Comparison of ENCODE assay signal across 18 cellular contexts in genomic region chr14:76997257-76997970, GRCh38. TPM values are rescaled to one million over a fixed set of nuclear protein-coding genes. Genes with fewer than 3 reads are reported as not detected.
DNase-seq lines count a peak whose midpoint lies in the region; ATAC-seq, FAIRE-seq and TF ChIP-seq lines count a peak whose summit lies in the region.
"Had no signal": no experiment of that assay in that cellular context is flagged by ENCODE, and none has a peak within 500 bp of the region (broad histone marks: within the 10 kb centered on the region; RNA-seq: fewer than 3 reads in every experiment).

No MANE protein-coding gene starts in this region.

- intact Hi-C loops in K562 (cut with micrococcal nuclease), result no loop called here

- peaks cover 5% of the 10 kb centered on the region for H3K27me3 Mint-ChIP-seq in IgD-negative memory B cell

- TF ChIP-seq EP300 in K562 (IDR thresholded peaks at IDR 0.05; ENCODE audit: low read length), result no peak

- no peak overlapping the region for H2BK15ac ChIP-seq in mesendoderm (replicated peaks; ENCODE audit: low read depth)

- no peak overlapping the region for H2AK5ac ChIP-seq in mesendoderm (ENCODE audit: low read length)

- H3K4me3 Mint-ChIP-seq in IgD-negative memory B cell, result peak overlapping the region in 2 of 4 donors; percentile 41 to 54
- H3K4me3 Mint-ChIP-seq: memory B cell; T-helper 1 cell treated with Interleukin-12 subunit alpha and Interleukin-12 subunit beta and Interleukin-4 antibody, amounts not matched to agents 30 μg/mL and 1 μg/mL, for 36 hours had no signal

- H4K8ac ChIP-seq in mesendoderm (ENCODE audit: low read depth, low read length), result no peak overlapping the region

- no peaks in the 10 kb centered on the region for H3K36me3 ChIP-seq in BLaER1 treated with 17β-estradiol and CSF1 and Interleukin-3, amounts not matched to agents 10 nM and 100 nM
- H3K36me3 ChIP-seq in K562 (ENCODE audit: control insufficient read depth, insufficient read depth, low read length) (no peaks in the 10 kb centered on the region), mesendoderm (ENCODE audit: control insufficient read depth, insufficient read depth, low read length) (no peaks in the 10 kb centered on the region)
- H3K36me3 ChIP-seq: neutrophil had no signal

- DNase-seq in K562 (ENCODE audit: extremely low read depth in 1 of 4, low spot score in 3 of 4) (no peak), mesendoderm (peak; percentile 79), NAMALWA (ENCODE audit: low spot score) (no peak), omental fat pad (ENCODE audit: low spot score) (no peak)
- DNase-seq in activated naive CD4-positive, alpha-beta T cell (lab: John Stamatoyannopoulos, UW), result no peak
- no peak for DNase-seq in stimulated activated CD4-positive, alpha-beta T cell treated with anti-CD3 and anti-CD28 coated beads, Interleukin-4, amount 100 ng/mL, for 1 hour
- DNase-seq: activated gamma-delta T cell, aorta, MM.1S, NCI-H2029 treated with DMSO at 0.1 percent for 48 hours, right cardiac atrium, testis had no signal

- H3K4me1 ChIP-seq in BLaER1 treated with 17β-estradiol and CSF1 and Interleukin-3, amounts not matched to agents 10 nM and 100 nM, result peaks cover 50 to 77% (median 62%) of the 10 kb centered on the region in 10 experiments
- H3K4me1 ChIP-seq in K562 (replicated peaks in 1 of 2; ENCODE audit: control insufficient read depth in 2 of 2, insufficient read depth in 2 of 2, low read length in 2 of 2) (no peaks in the 10 kb centered on the region; a peak in 1 of 5 replicates), mesendoderm (ENCODE audit: control insufficient read depth, low read depth, low read length) (peaks cover 19% of the 10 kb centered on the region)

- POLR2A ChIA-PET in K562 (lab: Yijun Ruan, JAX), result interaction anchor here (0.6 kb wide), 1 partner anchor 44 kb away, joined by 3 read pairs; no protein-coding TSS in a partner anchor

- H3K36me3 Mint-ChIP-seq in IgD-negative memory B cell, result peaks cover 2% of the 10 kb centered on the region
- H3K36me3 Mint-ChIP-seq: memory B cell had no signal

- TF ChIP-seq RAD21 in K562 (CRISPR knock-in tag; conservative IDR thresholded peaks at IDR 0.05 in 1 of 2, IDR thresholded peaks at IDR 0.05 in 1 of 2), result no peak

- H3K79me1 ChIP-seq in mesendoderm (ENCODE audit: low read length), result no peaks in the 10 kb centered on the region

- no peak overlapping the region for H3K4ac ChIP-seq in mesendoderm (ENCODE audit: low read depth, low read length)

- no peaks in the 10 kb centered on the region for H3K9me3 Mint-ChIP-seq in IgD-negative memory B cell
- H3K9me3 Mint-ChIP-seq: memory B cell; T-helper 1 cell treated with Interleukin-12 subunit alpha and Interleukin-12 subunit beta and Interleukin-4 antibody, amounts not matched to agents 30 μg/mL and 1 μg/mL, for 36 hours had no signal

- H3K79me2 ChIP-seq in K562 (ENCODE audit: control insufficient read depth, insufficient read depth, low read length), result no peaks in the 10 kb centered on the region
- no peaks in the 10 kb centered on the region for H3K79me2 ChIP-seq in mesendoderm (ENCODE audit: control insufficient read depth, insufficient read depth, low read length)

- no peak overlapping the region for H4K5ac ChIP-seq in mesendoderm (ENCODE audit: low read length)

- in situ Hi-C loops in K562 (cut with MboI), result no loop called here

- no peak overlapping the region for H2BK5ac ChIP-seq in mesendoderm (ENCODE audit: low read length)

- 10% methylated on average over 5 of the region's 6 CpGs for WGBS in K562 (ENCODE audit: insufficient coverage, low coverage, missing lambda C conversion rate)
- no CpG with 5 or more reads among the region's 6 CpGs for WGBS in mesendoderm (ENCODE audit: extremely low coverage, insufficient coverage, low lambda C conversion rate)

- no peak overlapping the region for H3K56ac ChIP-seq in mesendoderm (ENCODE audit: low read length)

- H3K23ac ChIP-seq in mesendoderm (ENCODE audit: low read length), result no peak overlapping the region

- no peaks in the 10 kb centered on the region for H3K9me3 ChIP-seq in BLaER1 treated with 17β-estradiol and CSF1 and Interleukin-3, amounts not matched to agents 10 nM and 100 nM (replicated peaks in 1 of 11)
- H3K9me3 ChIP-seq in K562 (replicated peaks; ENCODE audit: control insufficient read depth, insufficient read depth, low read depth, low read length), result no peaks in the 10 kb centered on the region
- H3K9me3 ChIP-seq: neutrophil, testis had no signal

- H3K4me1 Mint-ChIP-seq in IgD-negative memory B cell, result peaks cover 19 to 26% (median 23%) of the 10 kb centered on the region in 3 donors

- CTCF ChIA-PET in K562 (lab: Yijun Ruan, JAX; ENCODE audit: low intra/inter-chr PET ratio), result no interaction called here

- TF ChIP-seq CTCF in K562 (IDR thresholded peaks at IDR 0.05 in 2 of 3, conservative IDR thresholded peaks at IDR 0.05 in 1 of 3; ENCODE audit: insufficient read depth in 2 of 3, low read depth in 1 of 3, low read length in 3 of 3), result no peak
- TF ChIP-seq CTCF in omental fat pad (IDR thresholded peaks at IDR 0.05), result no peak

- no peak overlapping the region for H3K9ac ChIP-seq in BLaER1 treated with 17β-estradiol and CSF1 and Interleukin-3, amounts not matched to agents 10 nM and 100 nM
- H3K9ac ChIP-seq in K562 (ENCODE audit: insufficient read depth in 1 of 2, low read depth in 2 of 2, low read length in 2 of 2) (no peak overlapping the region), mesendoderm (ENCODE audit: low read length) (no peak overlapping the region)

- H3K9me1 ChIP-seq in K562 (ENCODE audit: control insufficient read depth, insufficient read depth, low read length), result peaks cover 3% of the 10 kb centered on the region

- no peak for ATAC-seq in K562
- no peak for ATAC-seq in omental fat pad (ENCODE audit: low FRiP score)
- ATAC-seq: right cardiac atrium had no signal

- no peak overlapping the region for H3K27ac ChIP-seq in BLaER1 treated with 17β-estradiol and CSF1 and Interleukin-3, amounts not matched to agents 10 nM and 100 nM
- H3K27ac ChIP-seq in K562 (ENCODE audit: extremely low read depth, low read depth, low read length) (no peak overlapping the region), mesendoderm (ENCODE audit: low read depth, low read length) (no peak overlapping the region)
- H3K27ac ChIP-seq: neutrophil, testis had no signal

- H3K27ac Mint-ChIP-seq in IgD-negative memory B cell, result peak overlapping the region in 2 of 3 donors; percentile 23 to 35
- H3K27ac Mint-ChIP-seq: memory B cell; T-helper 1 cell treated with Interleukin-12 subunit alpha and Interleukin-12 subunit beta and Interleukin-4 antibody, amounts not matched to agents 30 μg/mL and 1 μg/mL, for 36 hours had no signal

- no peak for TF ChIP-seq POLR2A in K562 (conservative IDR thresholded peaks at IDR 0.05)

- peak overlapping the region; percentile 77 to 96 (median 86) for H3K4me2 ChIP-seq in BLaER1 treated with 17β-estradiol and CSF1 and Interleukin-3, amounts not matched to agents 10 nM and 100 nM
- H3K4me2 ChIP-seq in K562 (ENCODE audit: insufficient read depth, low read length) (no peak overlapping the region), mesendoderm (ENCODE audit: low read length) (no peak overlapping the region)

- no peak overlapping the region for H2AFZ ChIP-seq in K562 (ENCODE audit: low read depth, low read length)

- no peaks in the 10 kb centered on the region for H3K27me3 ChIP-seq in BLaER1 treated with 17β-estradiol and CSF1 and Interleukin-3, amounts not matched to agents 10 nM and 100 nM
- H3K27me3 ChIP-seq in K562 (ENCODE audit: control insufficient read depth in 2 of 2, insufficient read depth in 2 of 2, low read length in 2 of 2), result no peaks in the 10 kb centered on the region
- no peaks in the 10 kb centered on the region for H3K27me3 ChIP-seq in mesendoderm (ENCODE audit: insufficient read depth, low read length, poor library complexity)
- H3K27me3 ChIP-seq: neutrophil, testis had no signal

- H3K4me3 ChIP-seq in BLaER1 treated with 17β-estradiol and CSF1 and Interleukin-3, amounts not matched to agents 10 nM and 100 nM, result no peak overlapping the region
- H3K4me3 ChIP-seq in K562 (no peak overlapping the region), mesendoderm (ENCODE audit: low read length) (no peak overlapping the region)
- H3K4me3 ChIP-seq: testis had no signal

- BruUV-seq in K562 (replicated peaks; lab: Mats Ljungman, UMichigan), result no TSS peak

- no peaks in the 10 kb centered on the region for H4K20me1 ChIP-seq in BLaER1 treated with 17β-estradiol and CSF1 and Interleukin-3, amounts not matched to agents 10 nM and 100 nM
- no peaks in the 10 kb centered on the region for H4K20me1 ChIP-seq in K562 (replicated peaks; ENCODE audit: control insufficient read depth, insufficient read depth, low read length)

- FAIRE-seq in K562 (lab: Jason Lieb, UNC), result no peak
- FAIRE-seq: colon had no signal

- H3K18ac ChIP-seq in mesendoderm (ENCODE audit: low read length), result peak overlapping the region; percentile 29

- H2BK120ac ChIP-seq in mesendoderm (ENCODE audit: low read depth, low read length), result no peak overlapping the region

TF ChIP-seq in K562, 482 proteins besides CTCF, POLR2A, EP300 and RAD21 (continues in another document):
- 0 out of 4 replicates have a peak, but pooled peaks of 1 of the 2 experiments have one; percentile 26 for TF ChIP-seq HDAC1 (IDR thresholded peaks at IDR 0.05)
- TF ChIP-seq NR1H2 (CRISPR knock-in tag; IDR thresholded peaks at IDR 0.05), result no peak
- TF ChIP-seq KDM1A (IDR thresholded peaks at IDR 0.05), result peak; percentile 91 to 96

RNA-seq across cellular contexts. Expression of gene IRF2BPL, which starts 31.1 kb away (rescaled TPM):
- polyA plus RNA-seq in IgD-negative memory B cell, result 2.6 TPM
- total RNA-seq in K562 (2011; cell fraction: chromatin; rRNA removed; ENCODE audit: low replicate concordance), result 1.8 and 3.8 TPM in 2 replicates
- total RNA-seq in K562 (2011; cell fraction: nucleolus; rRNA removed), result 5.5 and 6.5 TPM in 2 replicates
- total RNA-seq in K562 (2011; cell fraction: nucleoplasm; rRNA removed), result 2.5 and 3.7 TPM in 2 replicates
- total RNA-seq in K562 (2014; rRNA removed), result 14.4 and 18.2 TPM in 2 replicates
- total RNA-seq in K562 (2014; rRNA removed; fragmentation: Illumina TruSeq; extraction: Trizol), result 2.4 and 2.5 TPM in 2 replicates
- total RNA-seq in K562 (2015; rRNA removed; fragmentation: Illumina TruSeq; extraction: Trizol), result 4.2 and 5.1 TPM in 2 replicates
- 21.6 and 22.1 TPM in 2 replicates for total RNA-seq in K562 (2021)
- polyA plus RNA-seq in K562 (2011; rRNA removed), result 1.3 and 2.8 TPM in 2 replicates
- polyA plus RNA-seq in K562 (2011; cell fraction: cytosol; rRNA removed), result 1.7 and 4.5 TPM in 2 replicates
- polyA plus RNA-seq in K562 (2011; cell fraction: nucleus; rRNA removed), result 3.2 and 4.7 TPM in 2 replicates
- polyA plus RNA-seq in K562 (2012), result 16.8 and 19.2 TPM in 2 replicates
- polyA plus RNA-seq in K562 (2014; fragmentation: Illumina TruSeq; extraction: Trizol), result 2.5 and 3.6 TPM in 2 replicates
- polyA plus RNA-seq in K562 (2014; fragmentation: Nextera tagmentation; extraction: Ambion mirVana), result under 1 TPM; 0.52 to 0.75 TPM
- polyA plus RNA-seq in K562 (2014; rRNA removed), result 6.5 and 6.9 TPM in 2 replicates
- 2.2 TPM in 2 replicates for polyA minus RNA-seq in K562 (2011; rRNA and poly(A)+ RNA removed)
- polyA minus RNA-seq in K562 (2011; cell fraction: cytosol; rRNA and poly(A)+ RNA removed), result 6.6 and 10.5 TPM in 2 replicates
- polyA minus RNA-seq in K562 (2011; cell fraction: nucleus; rRNA and poly(A)+ RNA removed), result 3.1 and 5.6 TPM in 2 replicates
- 15.8 TPM for polyA plus RNA-seq in mesendoderm (2013, experiment 1 of 2)
- 15.9 TPM for polyA plus RNA-seq in mesendoderm (2013, experiment 2 of 2)
- 10 to 100 TPM; 31.1 to 70.0 (median 34.4) TPM for total RNA-seq in omental fat pad

Comparison
In these comparisons a context has a peak if more than half of its experiments do, and no peak if none do; other contexts are left out.
1. H3K4me2 ChIP-seq: peak in BLaER1 treated with 17β-estradiol and CSF1 and Interleukin-3, amounts not matched to agents 10 nM and 100 nM (11 of 11); none in K562 (single experiment) and mesendoderm (single experiment).